21 cellular contexts compared by ENCODE assay signal in the genomic region with DNA sequence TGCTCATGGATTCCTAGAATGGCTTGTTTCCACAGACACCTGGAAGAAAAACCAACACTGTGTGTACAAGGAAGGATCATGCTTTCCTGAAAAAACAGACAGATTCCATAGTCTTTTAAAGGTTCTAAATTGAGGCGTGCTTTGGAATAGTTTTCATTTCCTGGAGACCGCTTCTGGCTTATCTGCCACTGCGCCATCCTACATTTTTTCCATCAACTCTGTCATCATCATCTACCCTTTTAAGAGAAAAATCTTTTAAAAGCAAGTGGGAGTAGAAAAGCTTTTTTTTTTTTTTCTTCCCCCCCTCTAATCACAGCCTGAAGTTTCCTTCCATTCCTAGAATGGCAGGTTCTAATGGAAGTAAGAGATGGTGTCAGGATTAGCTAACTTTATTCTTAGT.
A peak's percentile ranks its signal among the peaks of the same experiment; 100 is the strongest.
DNase-seq lines count a peak whose midpoint lies in the region; ATAC-seq, FAIRE-seq and TF ChIP-seq lines count a peak whose summit lies in the region.
"Had no signal": no experiment of that assay in that cellular context is flagged by ENCODE, and none has a peak within 500 bp of the region (broad histone marks: within the 10 kb centered on the region; RNA-seq: fewer than 3 reads in every experiment).

No MANE protein-coding gene starts in this region.

- no peaks in the 10 kb centered on the region for H3K4me1 Mint-ChIP-seq in activated CD4-positive, alpha-beta T cell treated with anti-CD3 and anti-CD28 coated beads, Interleukin-2, amount 10 ng/mL, durations not matched to agents 7 days and 5 days
- peaks cover 2% of the 10 kb centered on the region for H3K4me1 Mint-ChIP-seq in stimulated activated naive CD8-positive, alpha-beta T cell treated with anti-CD3 and anti-CD28 coated beads, Interleukin-15, amount 100 ng/mL, for 72 hours
- H3K4me1 Mint-ChIP-seq: B cell; CD4-positive, CD25-positive, alpha-beta regulatory T cell; CD8-positive, alpha-beta memory T cell had no signal

- H3K9me3 Mint-ChIP-seq in activated CD4-positive, alpha-beta T cell treated with anti-CD3 and anti-CD28 coated beads, Interleukin-2, amount 10 ng/mL, durations not matched to agents 7 days and 5 days = no peaks in the 10 kb centered on the region
- no peaks in the 10 kb centered on the region for H3K9me3 Mint-ChIP-seq in stimulated activated naive CD8-positive, alpha-beta T cell treated with anti-CD3 and anti-CD28 coated beads, Interleukin-15, amount 100 ng/mL, for 72 hours
- H3K9me3 Mint-ChIP-seq: CD8-positive, alpha-beta memory T cell had no signal

- peaks cover 5% of the 10 kb centered on the region for H3K27me3 Mint-ChIP-seq in activated CD4-positive, alpha-beta T cell treated with anti-CD3 and anti-CD28 coated beads, Interleukin-2, amount 10 ng/mL, durations not matched to agents 7 days and 5 days
- peaks cover 9% of the 10 kb centered on the region for H3K27me3 Mint-ChIP-seq in stimulated activated naive CD8-positive, alpha-beta T cell treated with anti-CD3 and anti-CD28 coated beads, Interleukin-15, amount 100 ng/mL, for 72 hours

- peaks cover 9 to 58% of the 10 kb centered on the region in 2 donors for H3K4me1 ChIP-seq in ascending aorta
- peaks cover 5% of the 10 kb centered on the region for H3K4me1 ChIP-seq in mesendoderm (ENCODE audit: control insufficient read depth, low read depth, low read length)
- H3K4me1 ChIP-seq: BLaER1 treated with 17β-estradiol and CSF1 and Interleukin-3, amounts not matched to agents 10 nM and 100 nM had no signal

- TF ChIP-seq POLR2A in GM12892 (IDR thresholded peaks at IDR 0.05; ENCODE audit: low read depth, low read length) = no peak

- CTCF ChIA-PET in activated CD4-positive, alpha-beta T cell treated with anti-CD3 and anti-CD28 coated beads, Interleukin-2, amount 10 ng/mL, durations not matched to agents 7 days and 5 days (lab: Charles Lee) = no interaction called here

- no peaks in the 10 kb centered on the region for H3K9me3 ChIP-seq in ascending aorta

- intact Hi-C loops in ascending aorta (cut with DNase I) = no loop called here

- H3K36me3 ChIP-seq in ascending aorta (no peaks in the 10 kb centered on the region), mesendoderm (ENCODE audit: control insufficient read depth, insufficient read depth, low read length) (no peaks in the 10 kb centered on the region)
- H3K36me3 ChIP-seq: BLaER1 treated with 17β-estradiol and CSF1 and Interleukin-3, amounts not matched to agents 10 nM and 100 nM had no signal

- H3K18ac ChIP-seq in mesendoderm (ENCODE audit: low read length) = peak overlapping the region; percentile 15

- no peaks in the 10 kb centered on the region for H3K36me3 Mint-ChIP-seq in activated CD4-positive, alpha-beta T cell treated with anti-CD3 and anti-CD28 coated beads, Interleukin-2, amount 10 ng/mL, durations not matched to agents 7 days and 5 days (ENCODE audit: low read depth)
- H3K36me3 Mint-ChIP-seq: CD4-positive, CD25-positive, alpha-beta regulatory T cell; CD8-positive, alpha-beta memory T cell had no signal

- no peak overlapping the region for H3K4me2 ChIP-seq in mesendoderm (ENCODE audit: low read length)
- H3K4me2 ChIP-seq: BLaER1 treated with 17β-estradiol and CSF1 and Interleukin-3, amounts not matched to agents 10 nM and 100 nM had no signal

- DNase-seq in ascending aorta (ENCODE audit: low spot score in 2 of 2) = peak in 1 of 2 donors; percentile 5
- DNase-seq in mesendoderm = peak; percentile 61
- peak; percentile 42 for DNase-seq in putamen (ENCODE audit: low spot score)
- no peak for DNase-seq in activated CD4-positive, alpha-beta T cell treated with anti-CD3 and anti-CD28 coated beads, Interleukin-2, amount 10 ng/mL, durations not matched to agents 7 days and 5 days
- DNase-seq in GM12892 (ENCODE audit: insufficient read length) = no peak
- DNase-seq in stimulated activated naive CD8-positive, alpha-beta T cell treated with anti-CD3 and anti-CD28 coated beads, Interleukin-15, amount 100 ng/mL, for 72 hours = no peak
- no peak for DNase-seq in NCI-H1436 (lab: John Stamatoyannopoulos, UW)
- DNase-seq: CD4-positive, CD25-positive, alpha-beta regulatory T cell; CD8-positive, alpha-beta memory T cell; COR-L47; DMS 273 treated with DMSO at 0.1 percent for 48 hours; DMS53; DND-41; EL; HCEC 1CT had no signal

- H3K4me3 Mint-ChIP-seq in activated CD4-positive, alpha-beta T cell treated with anti-CD3 and anti-CD28 coated beads, Interleukin-2, amount 10 ng/mL, durations not matched to agents 7 days and 5 days = no peak overlapping the region
- no peak overlapping the region for H3K4me3 Mint-ChIP-seq in stimulated activated naive CD8-positive, alpha-beta T cell treated with anti-CD3 and anti-CD28 coated beads, Interleukin-15, amount 100 ng/mL, for 72 hours
- H3K4me3 Mint-ChIP-seq: B cell; CD4-positive, CD25-positive, alpha-beta regulatory T cell; CD8-positive, alpha-beta memory T cell had no signal

- ATAC-seq in stimulated activated naive CD8-positive, alpha-beta T cell treated with anti-CD3 and anti-CD28 coated beads, Interleukin-15, amount 100 ng/mL, for 72 hours = no peak
- ATAC-seq: GM12878 had no signal

- H3K79me1 ChIP-seq in mesendoderm (ENCODE audit: low read length) = peaks cover 4% of the 10 kb centered on the region

- TF ChIP-seq CTCF in C4-2B (conservative IDR thresholded peaks at IDR 0.05) = no peak
- no peak for TF ChIP-seq CTCF in ascending aorta (IDR thresholded peaks at IDR 0.05)

- H2AK5ac ChIP-seq in mesendoderm (ENCODE audit: low read length) = peak overlapping the region; percentile 60

- H2BK5ac ChIP-seq in mesendoderm (ENCODE audit: low read length) = peak overlapping the region; percentile 28

- no peak overlapping the region for H3K4me3 ChIP-seq in ascending aorta
- no peak overlapping the region for H3K4me3 ChIP-seq in mesendoderm (ENCODE audit: low read length)
- H3K4me3 ChIP-seq: BLaER1 treated with 17β-estradiol and CSF1 and Interleukin-3, amounts not matched to agents 10 nM and 100 nM; GM12878 had no signal

- no CpG with 5 or more reads among the region's 3 CpGs for WGBS in mesendoderm (ENCODE audit: extremely low coverage, insufficient coverage, low lambda C conversion rate)

- H4K5ac ChIP-seq in mesendoderm (ENCODE audit: low read length) = no peak overlapping the region

- H3K79me2 ChIP-seq in mesendoderm (ENCODE audit: control insufficient read depth, insufficient read depth, low read length) = no peaks in the 10 kb centered on the region

- no peaks in the 10 kb centered on the region for H3K27me3 ChIP-seq in ascending aorta
- H3K27me3 ChIP-seq in mesendoderm (ENCODE audit: insufficient read depth, low read length, poor library complexity) = no peaks in the 10 kb centered on the region
- H3K27me3 ChIP-seq: BLaER1 treated with 17β-estradiol and CSF1 and Interleukin-3, amounts not matched to agents 10 nM and 100 nM had no signal

- no peak overlapping the region for H3K23ac ChIP-seq in mesendoderm (ENCODE audit: low read length)

- H4K8ac ChIP-seq in mesendoderm (ENCODE audit: low read depth, low read length) = no peak overlapping the region

- H3K56ac ChIP-seq in mesendoderm (ENCODE audit: low read length) = no peak overlapping the region

- no peak overlapping the region for H3K9ac ChIP-seq in mesendoderm (ENCODE audit: low read length)
- H3K9ac ChIP-seq: BLaER1 treated with 17β-estradiol and CSF1 and Interleukin-3, amounts not matched to agents 10 nM and 100 nM had no signal

- peak overlapping the region; percentile 81; the same call in 1 of the 2 replicates for H3K27ac ChIP-seq in C4-2B
- H3K27ac ChIP-seq in ascending aorta = peak overlapping the region; percentile 70 to 75
- H3K27ac ChIP-seq in mesendoderm (ENCODE audit: low read depth, low read length) = peak overlapping the region; percentile 38
- H3K27ac ChIP-seq: BLaER1 treated with 17β-estradiol and CSF1 and Interleukin-3, amounts not matched to agents 10 nM and 100 nM had no signal

- H3K4ac ChIP-seq in mesendoderm (ENCODE audit: low read depth, low read length) = no peak overlapping the region

- no peak overlapping the region for H2BK15ac ChIP-seq in mesendoderm (replicated peaks; ENCODE audit: low read depth)

- POLR2A ChIA-PET in activated CD4-positive, alpha-beta T cell treated with anti-CD3 and anti-CD28 coated beads, Interleukin-2, amount 10 ng/mL, durations not matched to agents 7 days and 5 days (lab: Charles Lee) = no interaction called here

- no peak for FAIRE-seq in GM12892 (lab: Jason Lieb, UNC)
- FAIRE-seq: GM12878, GM19239, H1 had no signal

- peak overlapping the region; percentile 49 for H2BK120ac ChIP-seq in mesendoderm (ENCODE audit: low read depth, low read length)

- H3K27ac Mint-ChIP-seq in activated CD4-positive, alpha-beta T cell treated with anti-CD3 and anti-CD28 coated beads, Interleukin-2, amount 10 ng/mL, durations not matched to agents 7 days and 5 days = no peak overlapping the region
- no peak overlapping the region for H3K27ac Mint-ChIP-seq in stimulated activated naive CD8-positive, alpha-beta T cell treated with anti-CD3 and anti-CD28 coated beads, Interleukin-15, amount 100 ng/mL, for 72 hours
- H3K27ac Mint-ChIP-seq: B cell; CD4-positive, CD25-positive, alpha-beta regulatory T cell; CD8-positive, alpha-beta memory T cell had no signal

Comparison
In these comparisons a context has a peak if more than half of its experiments do, and no peak if none do; other contexts are left out.
1. DNase-seq: peak in mesendoderm (single experiment) and putamen (single experiment); none in activated CD4-positive, alpha-beta T cell treated with anti-CD3 and anti-CD28 coated beads, Interleukin-2, amount 10 ng/mL, durations not matched to agents 7 days and 5 days (single experiment), GM12892 (single experiment), stimulated activated naive CD8-positive, alpha-beta T cell treated with anti-CD3 and anti-CD28 coated beads, Interleukin-15, amount 100 ng/mL, for 72 hours (0 of 2) and NCI-H1436 (single experiment).
2. Peak in every context shown above with its lines, with median percentiles within 50 percentile points of each other: H3K27ac ChIP-seq.